ENCODE assay signal across 8 cellular contexts in the genomic region with DNA sequence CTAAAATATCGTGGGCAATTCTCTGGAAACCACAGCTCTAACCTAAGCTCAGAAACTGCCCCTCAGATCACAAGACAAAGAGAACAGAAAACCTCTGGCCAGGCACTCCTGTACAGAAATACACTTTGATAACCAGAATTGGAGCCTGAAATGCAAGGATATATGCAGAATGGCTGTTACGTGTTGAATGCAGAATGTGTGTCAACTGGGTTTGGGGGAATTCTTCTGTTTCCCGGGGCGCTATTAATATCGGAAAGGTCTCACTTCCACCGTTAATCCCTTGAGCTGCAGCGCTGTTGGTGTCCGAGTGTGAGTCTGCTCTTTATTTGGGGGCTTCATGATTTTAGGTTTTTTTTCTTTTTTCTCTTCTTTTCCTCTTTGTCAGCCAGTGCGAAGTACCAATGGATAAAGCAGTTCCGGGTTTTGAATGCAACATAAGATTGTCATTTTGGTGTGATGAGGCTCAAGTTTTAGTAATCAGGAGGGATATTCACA. TPM values are rescaled to one million over a fixed set of nuclear protein-coding genes. Genes with fewer than 3 reads are reported as not detected.
A peak's percentile ranks its signal among the peaks of the same experiment; 100 is the strongest.
DNase-seq lines count a peak whose midpoint lies in the region; ATAC-seq, FAIRE-seq and TF ChIP-seq lines count a peak whose summit lies in the region.

No MANE protein-coding gene starts in this region.

- no peak overlapping the region for H4K5ac ChIP-seq in H1 (ENCODE audit: insufficient read length, low read depth, low read length)

- peaks cover 34% of the 10 kb centered on the region for H3K36me3 Mint-ChIP-seq in nephron progenitor cell (ENCODE audit: low read depth)

- peaks cover 6% of the 10 kb centered on the region; the same call in 1 of the 2 replicates for H3K23me2 ChIP-seq in H1 (ENCODE audit: low read depth, low read length)

- H3K14ac ChIP-seq in H1 (ENCODE audit: insufficient read length): no peak overlapping the region

- POLR2A ChIA-PET in Panc1 (lab: Charles Lee): interaction anchor here (0.6 kb wide), 1 partner anchor 12 kb away, joined by 3 read pairs; no protein-coding TSS in a partner anchor
- POLR2A ChIA-PET in H1 (lab: Charles Lee; ENCODE audit: partially characterized antibody): interaction anchor here (0.6 to 2.2 kb wide), 6 partner anchors 11 to 147 kb away, joined by 3 to 7 read pairs (median 4); no protein-coding TSS in a partner anchor

- H3K4me1 ChIP-seq in GM23248 (ENCODE audit: insufficient read depth) (peaks cover 25% of the 10 kb centered on the region), Panc1 (ENCODE audit: control insufficient read depth, insufficient read depth, low read length) (peaks cover 27% of the 10 kb centered on the region), H1 (replicated peaks in 1 of 4; ENCODE audit: control insufficient read depth in 3 of 4, insufficient read depth in 4 of 4, low read length in 3 of 4) (peaks cover 0 to 9% (median under 1%) of the 10 kb centered on the region in 4 experiments; a peak in 2 of 7 replicates)

- H3K27ac ChIP-seq in GM23248 (peak overlapping the region; percentile 93), Panc1 (ENCODE audit: low read length) (peak overlapping the region; percentile 84), H1 (ENCODE audit: low read depth, low read length) (no peak overlapping the region)

- H3K27me3 ChIP-seq in GM23248 (replicated peaks; ENCODE audit: insufficient read depth) (no peaks in the 10 kb centered on the region), Panc1 (ENCODE audit: control insufficient read depth, insufficient read depth, low read length) (no peaks in the 10 kb centered on the region; the same call in 1 of the 2 replicates), H1 (replicated peaks in 1 of 4; ENCODE audit: control insufficient read depth in 3 of 4, extremely low read depth in 1 of 4, insufficient read depth in 3 of 4, low read length in 3 of 4) (peaks cover 0 to 14% (median 7%) of the 10 kb centered on the region in 4 experiments; a peak in 4 of 7 replicates)

- H2AFZ ChIP-seq in GM23248 (peak overlapping the region; percentile 82), H1 (ENCODE audit: low read length) (0 out of 2 replicates have a peak overlapping the region, but pooled peaks have one; percentile 15)

- in situ Hi-C loops in GM23248 (cut with MboI): no loop called here
- in situ Hi-C loops in Panc1 (cut with HindIII; ENCODE audit: low pct_unique_long_range_greater_than_20kb, low sequenced_read_pairs): no loop called here

- no peak for FAIRE-seq in H1 (lab: Jason Lieb, UNC)

- no peak overlapping the region for H2BK12ac ChIP-seq in H1 (ENCODE audit: low read depth, low read length)

- no peak overlapping the region for H4K91ac ChIP-seq in H1 (replicated peaks; ENCODE audit: insufficient read length, low read length)

- H3K79me1 ChIP-seq in H1 (ENCODE audit: low read depth, low read length): no peaks in the 10 kb centered on the region; the same call in 1 of the 2 replicates

- peak overlapping the region; percentile 81 for H3K4me3 ChIP-seq in GM23248
- H3K4me3 ChIP-seq in Panc1 (ENCODE audit: low read depth in 2 of 2, low read length in 2 of 2): peak overlapping the region; percentile 93 to 95
- peak overlapping the region; percentile 59 to 96 (median 76) for H3K4me3 ChIP-seq in H1 (ENCODE audit: extremely low read depth in 1 of 4, insufficient read depth in 2 of 4, low read depth in 3 of 4, low read length in 4 of 4)

- H3K9me3 ChIP-seq in GM23248 (ENCODE audit: low read depth) (no peaks in the 10 kb centered on the region), Panc1 (ENCODE audit: control insufficient read depth, insufficient read depth, low read depth, low read length) (no peaks in the 10 kb centered on the region), H1 (ENCODE audit: insufficient read depth in 2 of 2, low read depth in 1 of 2, low read length in 1 of 2) (no peaks in the 10 kb centered on the region; a peak in 1 of 4 replicates)

- TF ChIP-seq RAD21 in H1 (IDR thresholded peaks at IDR 0.05 in 1 of 2, conservative IDR thresholded peaks at IDR 0.05 in 1 of 2; ENCODE audit: low read depth in 2 of 2, low read length in 2 of 2): 0 out of 4 replicates have a peak, but pooled peaks of 1 of the 2 experiments have one; percentile 10

- no peak overlapping the region for H2BK20ac ChIP-seq in H1 (ENCODE audit: low read length)

- no peak overlapping the region for H3K4ac ChIP-seq in H1 (replicated peaks; ENCODE audit: insufficient read length, low read depth, low read length)

- no peak for TF ChIP-seq EP300 in H1 (IDR thresholded peaks at IDR 0.05; ENCODE audit: borderline replicate concordance in 1 of 2, low read depth in 2 of 2, low read length in 2 of 2)

- peak overlapping the region; percentile 96 for H3K4me3 Mint-ChIP-seq in nephron progenitor cell

- TSS peak; percentile 72 for BruUV-seq in Panc1 (replicated peaks; lab: Mats Ljungman, UMichigan)

- peak overlapping the region; percentile 73 for H3K27ac Mint-ChIP-seq in nephron progenitor cell

- no peak overlapping the region for H3K23ac ChIP-seq in H1 (ENCODE audit: insufficient read length)

- H3K18ac ChIP-seq in H1 (ENCODE audit: extremely low read depth, low read length): no peak overlapping the region

- H2AK5ac ChIP-seq in H1 (ENCODE audit: low read depth, low read length): no peak overlapping the region

- H2BK5ac ChIP-seq in H1 (ENCODE audit: low read depth, low read length): no peak overlapping the region

- peaks cover 16% of the 10 kb centered on the region for H3K9me3 Mint-ChIP-seq in nephron progenitor cell

- no peak for TF ChIP-seq POLR2A in H1 (IDR thresholded peaks at IDR 0.05; ENCODE audit: control extremely low read depth in 1 of 2, low read depth in 2 of 2, low read length in 2 of 2)

- no peaks in the 10 kb centered on the region for H3K36me3 ChIP-seq in GM23248 (ENCODE audit: low read depth)
- no peaks in the 10 kb centered on the region; the same call in 1 of the 2 replicates for H3K36me3 ChIP-seq in Panc1 (ENCODE audit: control insufficient read depth, insufficient read depth, low read length)
- no peaks in the 10 kb centered on the region for H3K36me3 ChIP-seq in H1 (ENCODE audit: control insufficient read depth in 2 of 4, insufficient read depth in 4 of 4, low read length in 3 of 4)

- DNase-seq in NCI-H1417 (lab: John Stamatoyannopoulos, UW): peak in 2 of 3 experiments; percentile 49 to 72
- no peak for DNase-seq in NCI-H1417 treated with DMSO at 0.1 percent for 48 hours (lab: John Stamatoyannopoulos, UW)
- DNase-seq in GM23248: peak; percentile 62
- no peak for DNase-seq in Panc1 (ENCODE audit: low read depth, low spot score)
- no peak for DNase-seq in H1 (ENCODE audit: low read depth in 1 of 2, low spot score in 2 of 2)
- DNase-seq in nephron progenitor cell: no peak
- DNase-seq in posterior cingulate gyrus: no peak
- DNase-seq in mucosa of gallbladder (ENCODE audit: low spot score): no peak

- no peak for TF ChIP-seq CTCF in Panc1 (IDR thresholded peaks at IDR 0.05)
- TF ChIP-seq CTCF in H1 (IDR thresholded peaks at IDR 0.05; ENCODE audit: control extremely low read depth in 1 of 3, insufficient read depth in 1 of 3, low read depth in 1 of 3, low read length in 3 of 3): no peak
- no peak for TF ChIP-seq CTCF in nephron progenitor cell (IDR thresholded peaks at IDR 0.05)

- H3K56ac ChIP-seq in H1 (replicated peaks; ENCODE audit: insufficient read length, low read depth, low read length): no peak overlapping the region

- H3K79me2 ChIP-seq in GM23248 (ENCODE audit: insufficient read depth) (peaks cover 55% of the 10 kb centered on the region), H1 (ENCODE audit: control insufficient read depth in 1 of 2, insufficient read depth in 2 of 2, low read length in 2 of 2) (peaks cover 0 to 26% of the 10 kb centered on the region in 2 experiments; a peak in 2 of 4 replicates)

- intact Hi-C loops in Panc1 (cut with micrococcal nuclease; ENCODE audit: unreplicated experiment) (no loop called here), posterior cingulate gyrus (cut with DNase I) (loop anchor here (5.0 to 10.0 kb wide), 2 partner anchors 36 to 132 kb away; no protein-coding TSS in a partner anchor)

- H3K27me3 Mint-ChIP-seq in nephron progenitor cell (ENCODE audit: low read depth, poor library complexity): no peaks in the 10 kb centered on the region

- H3K9ac ChIP-seq in GM23248 (peak overlapping the region; percentile 91), H1 (replicated peaks in 1 of 4; ENCODE audit: extremely low read depth in 1 of 4, low read depth in 3 of 4, low read length in 3 of 4) (peak overlapping the region in 1 of 4 experiments; percentile 34; a peak in 2 of 7 replicates)

- peaks cover 26% of the 10 kb centered on the region for H3F3A ChIP-seq in GM23248 (ENCODE audit: insufficient read depth)

- H2BK120ac ChIP-seq in H1 (replicated peaks; ENCODE audit: low read depth, low read length): no peak overlapping the region

- H3K4me2 ChIP-seq in GM23248 (ENCODE audit: unreplicated experiment): peak overlapping the region; percentile 90
- peak overlapping the region; percentile 94 to 99 for H3K4me2 ChIP-seq in H1 (ENCODE audit: insufficient read depth in 1 of 2, low read depth in 2 of 2, low read length in 2 of 2)

- WGBS in GM23248 (ENCODE audit: low coverage in 1 of 2, low lambda C conversion rate in 2 of 2, missing lambda C conversion rate in 2 of 2), 2 experiments: 0 to 1% methylated on average over 10 of the region's 10 CpGs
- WGBS in H1 (ENCODE audit: extremely low coverage in 1 of 2, insufficient coverage in 1 of 2, insufficient read length in 1 of 2, insufficient replicate concordance in 2 of 2, low coverage in 1 of 2, low lambda C conversion rate in 2 of 2, missing lambda C conversion rate in 1 of 2), 2 experiments: 6% methylated on average over 10 of the region's 10 CpGs; no CpG with 5 or more reads in 1 of the 2 experiments

- H2BK15ac ChIP-seq in H1 (ENCODE audit: low read length): no peak overlapping the region

- H3K9me2 ChIP-seq in GM23248 (ENCODE audit: insufficient read depth): no peaks in the 10 kb centered on the region

- ATAC-seq in Panc1: no peak

- CTCF ChIA-PET in Panc1 (lab: Charles Lee): no interaction called here
- CTCF ChIA-PET in H1 (lab: Charles Lee; ENCODE audit: partially characterized antibody): interaction anchor here (0.6 to 2.8 kb wide), 11 partner anchors 13 to 981 kb away, joined by 3 to 13 read pairs (median 3); no protein-coding TSS in a partner anchor

- no peak overlapping the region; the same call in 1 of the 2 replicates for H4K8ac ChIP-seq in H1 (ENCODE audit: extremely low read depth, insufficient read depth, low read length)

- H3K4me1 Mint-ChIP-seq in nephron progenitor cell: peaks cover 43% of the 10 kb centered on the region

- H4K20me1 ChIP-seq in GM23248 (ENCODE audit: insufficient read depth) (no peaks in the 10 kb centered on the region), H1 (replicated peaks in 1 of 2; ENCODE audit: control insufficient read depth in 1 of 2, insufficient read depth in 2 of 2, low read length in 2 of 2) (peaks cover 0 to 4% of the 10 kb centered on the region in 2 experiments)

RNA-seq across cellular contexts. Expression of a gene that starts 1.2 kb away (rescaled TPM):
- total RNA-seq in GM23248 (2014; rRNA removed; shearing (Covaris generic)): 14.4 and 28.3 TPM in 2 replicates
- polyA plus RNA-seq in GM23248 (2016; fragmentation: Nextera tagmentation; extraction: Ambion mirVana) (8.4 and 9.7 TPM in 2 replicates), H1 (2011; rRNA removed) (1.8 and 2.3 TPM in 2 replicates)
- total RNA-seq in Panc1 (2021; ENCODE audit: unreplicated experiment) (23.4 TPM), mucosa of gallbladder (125 TPM)
- 5.5 TPM for polyA plus RNA-seq in Panc1 (2012; ENCODE audit: insufficient read length)
- 10.5 and 13.7 TPM in 2 replicates for total RNA-seq in H1 (2021; fragmentation: NEBNext Ultra II Directional; extraction: Animal tissue kit (Norgen Biotek cat#: 25700))
- 2.6 TPM for polyA plus RNA-seq in H1 (2011; cell fraction: cytosol; rRNA removed)
- 4.1 TPM for polyA plus RNA-seq in H1 (2011; cell fraction: nucleus; rRNA removed)
- polyA plus RNA-seq in H1 (2012, experiment 1 of 2): 4.4 to 6.4 TPM (median 5.7 TPM) in 4 replicates
- 1.2 TPM for polyA plus RNA-seq in H1 (2012, experiment 2 of 2)
- 6.9 TPM for polyA plus RNA-seq in H1 (2013, experiment 1 of 2)
- 7.3 TPM for polyA plus RNA-seq in H1 (2013, experiment 2 of 2)
- 13.0 and 13.9 TPM in 2 replicates for polyA minus RNA-seq in H1 (2011; rRNA and poly(A)+ RNA removed)
- 7.8 TPM for polyA minus RNA-seq in H1 (2011; cell fraction: cytosol; rRNA and poly(A)+ RNA removed)
- 13.1 TPM for polyA minus RNA-seq in H1 (2011; cell fraction: nucleus; rRNA and poly(A)+ RNA removed)

Comparison
In these comparisons a context has a peak if more than half of its experiments do, and no peak if none do; other contexts are left out.
1. DNase-seq: peak in NCI-H1417 (2 of 3) and GM23248 (single experiment); none in NCI-H1417 treated with DMSO at 0.1 percent for 48 hours (single experiment), Panc1 (single experiment), H1 (0 of 2), nephron progenitor cell (single experiment), posterior cingulate gyrus (0 of 10) and mucosa of gallbladder (single experiment).
2. Peak in every context shown above with its lines, with median percentiles within 50 percentile points of each other: H3K4me3 ChIP-seq.